Comparison of ENCODE assay signal across 8 cellular contexts in the genomic region with DNA sequence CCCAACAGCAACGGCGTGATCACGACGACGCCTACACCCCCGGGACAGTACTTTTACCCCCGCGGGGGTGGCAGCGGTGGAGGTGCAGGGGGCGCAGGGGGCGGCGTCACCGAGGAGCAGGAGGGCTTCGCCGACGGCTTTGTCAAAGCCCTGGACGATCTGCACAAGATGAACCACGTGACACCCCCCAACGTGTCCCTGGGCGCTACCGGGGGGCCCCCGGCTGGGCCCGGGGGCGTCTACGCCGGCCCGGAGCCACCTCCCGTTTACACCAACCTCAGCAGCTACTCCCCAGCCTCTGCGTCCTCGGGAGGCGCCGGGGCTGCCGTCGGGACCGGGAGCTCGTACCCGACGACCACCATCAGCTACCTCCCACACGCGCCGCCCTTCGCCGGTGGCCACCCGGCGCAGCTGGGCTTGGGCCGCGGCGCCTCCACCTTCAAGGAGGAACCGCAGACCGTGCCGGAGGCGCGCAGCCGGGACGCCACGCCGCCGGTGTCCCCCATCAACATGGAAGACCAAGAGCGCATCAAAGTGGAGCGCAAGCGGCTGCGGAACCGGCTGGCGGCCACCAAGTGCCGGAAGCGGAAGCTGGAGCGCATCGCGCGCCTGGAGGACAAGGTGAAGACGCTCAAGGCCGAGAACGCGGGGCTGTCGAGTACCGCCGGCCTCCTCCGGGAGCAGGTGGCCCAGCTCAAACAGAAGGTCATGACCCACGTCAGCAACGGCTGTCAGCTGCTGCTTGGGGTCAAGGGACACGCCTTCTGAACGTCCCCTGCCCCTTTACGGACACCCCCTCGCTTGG. TPM values are rescaled to one million over a fixed set of nuclear protein-coding genes. Genes with fewer than 3 reads are reported as not detected.
DNase-seq lines count a peak whose midpoint lies in the region; ATAC-seq, FAIRE-seq and TF ChIP-seq lines count a peak whose summit lies in the region.

No MANE protein-coding gene starts in this region.

- CTCF ChIA-PET in HepG2 (lab: Yijun Ruan, JAX; ENCODE audit: low intra/inter-chr PET ratio, low total read pairs), result interaction anchor here (0.7 kb wide), 1 partner anchor 14 kb away, joined by 3 read pairs; no protein-coding TSS in a partner anchor

- in situ Hi-C loops in GM13977 (cut with MboI; ENCODE audit: low pct_unique_long_range_greater_than_20kb, low sequenced_read_pairs, unreplicated experiment), result no loop called here
- in situ Hi-C loops in HepG2 (cut with HindIII; ENCODE audit: extremely low pct_ligation_motif_present, low pct_unique_long_range_greater_than_20kb), result no loop called here

- H3K27ac ChIP-seq in cingulate gyrus (ENCODE audit: low read depth, low read length), result peak overlapping the region; percentile 96
- peak overlapping the region; percentile 81 for H3K27ac ChIP-seq in HepG2 (ENCODE audit: extremely low read length, insufficient read depth, low read length)

- peak overlapping the region; percentile 99 for H3K4me2 ChIP-seq in HepG2 (ENCODE audit: low read depth, low read length)

- no peaks in the 10 kb centered on the region for H3K9me3 ChIP-seq in HepG2 (ENCODE audit: low read length)

- H3K27me3 ChIP-seq in HepG2 (ENCODE audit: control insufficient read depth in 1 of 2, insufficient read depth in 2 of 2, low read length in 2 of 2), result no peaks in the 10 kb centered on the region

- no TSS peak for BruUV-seq in HepG2 (replicated peaks; lab: Mats Ljungman, UMichigan)

- peaks cover 54% of the 10 kb centered on the region for H3K4me1 ChIP-seq in HepG2 (ENCODE audit: insufficient read depth, low read length)

- TF ChIP-seq CTCF in GM13977 (IDR thresholded peaks at IDR 0.05; ENCODE audit: extremely low read depth, insufficient read depth, missing control alignments) (no peak), HepG2 (CRISPR knock-in tag; IDR thresholded peaks at IDR 0.05) (no peak)

- peak overlapping the region; percentile 77 to 87 (median 78) for H3K4me3 ChIP-seq in HepG2 (replicated peaks in 1 of 3; ENCODE audit: insufficient read depth in 1 of 3, low read depth in 2 of 3, low read length in 3 of 3)

- peak; percentile 33 to 51; a peak in 2 of 4 replicates for TF ChIP-seq POLR2A in HepG2 (IDR thresholded peaks at IDR 0.05; ENCODE audit: insufficient read depth in 1 of 2, low read depth in 2 of 2, low read length in 2 of 2)

- 1% methylated on average over 15 of the region's 84 CpGs for WGBS in HepG2 (ENCODE audit: low lambda C conversion rate)

- no peak for FAIRE-seq in HepG2 (lab: Jason Lieb, UNC)

- no peak overlapping the region for H2AFZ ChIP-seq in HepG2 (ENCODE audit: low read length)

- H4K20me1 ChIP-seq in HepG2 (ENCODE audit: insufficient read depth, low read length), result no peaks in the 10 kb centered on the region

- H3K9ac ChIP-seq in HepG2 (ENCODE audit: insufficient read depth, low read depth, low read length), result peak overlapping the region; percentile 89

- intact Hi-C loops in HepG2 (cut with micrococcal nuclease; ENCODE audit: unreplicated experiment), result no loop called here

- DNase-seq in GM13977 (ENCODE audit: low spot score) (peak; percentile 69), NCI-H2107 (lab: John Stamatoyannopoulos, UW) (peak; percentile 54), HepG2 (ENCODE audit: low spot score) (peak; percentile 46), NCI-H187 treated with DMSO at 0.1 percent for 48 hours (lab: John Stamatoyannopoulos, UW) (no peak)
- peak; percentile 78 for DNase-seq in activated CD4-positive, CD25-positive, alpha-beta regulatory T cell treated with anti-CD3 and anti-CD28 coated beads, Interleukin-2, amount 50 U/mL, for 72 hours
- DNase-seq in stimulated activated CD4-positive, alpha-beta T cell treated with anti-CD3 and anti-CD28 coated beads, TNF-alpha, amount 100 ng/mL, for 1 hour (ENCODE audit: low read depth in 3 of 3, low spot score in 1 of 3), result peak in 2 of 3 donors; percentile 51 to 61

- POLR2A ChIA-PET in HepG2 (lab: Yijun Ruan, JAX), result interaction anchor here (0.8 to 3.9 kb wide), 15 partner anchors 9 to 123 kb away, joined by 3 to 124 read pairs (median 14); partner anchors contain the start of genes DHPS, GCDH, GET3 and HOOK2

- ATAC-seq in HepG2 (no peak; the same call in 2 of the 3 replicates), HG03280 (IDR thresholded peaks at IDR 0.05; ENCODE audit: unreplicated experiment) (no peak)

- TF ChIP-seq EP300 in HepG2 (IDR thresholded peaks at IDR 0.05; ENCODE audit: low read depth in 2 of 2, low read length in 2 of 2), result no peak
- TF ChIP-seq EP300 in HepG2 (CRISPR knock-in tag; IDR thresholded peaks at IDR 0.05; ENCODE audit: borderline replicate concordance), result no peak

- no peak for TF ChIP-seq RAD21 in HepG2 (CRISPR knock-in tag; IDR thresholded peaks at IDR 0.05)

- H3K36me3 ChIP-seq in HepG2 (replicated peaks in 1 of 2; ENCODE audit: control insufficient read depth in 1 of 2, insufficient read depth in 2 of 2, low read length in 2 of 2), result 0 out of 5 replicates have a peak, but pooled peaks cover 0 to 1% of the 10 kb centered on the region in 2 experiments

- peaks cover 8% of the 10 kb centered on the region for H3K79me2 ChIP-seq in HepG2 (ENCODE audit: insufficient read depth, low read length)

RNA-seq across cellular contexts. Expression of gene JUNB, which starts 1.0 kb away (rescaled TPM):
- 4.9 and 7.7 TPM in 2 replicates for total RNA-seq in HepG2 (2016; rRNA removed; fragmentation: Illumina TruSeq; extraction: Trizol)
- total RNA-seq in HepG2 (2016; cell fraction: cytosol; rRNA removed; fragmentation: Illumina TruSeq; extraction: Trizol; ENCODE audit: low read depth), result 3.3 and 3.8 TPM in 2 replicates
- total RNA-seq in HepG2 (2016; cell fraction: insoluble cytoplasmic fraction; rRNA removed; fragmentation: Illumina TruSeq; extraction: Trizol), result 3.8 and 7.5 TPM in 2 replicates
- total RNA-seq in HepG2 (2016; cell fraction: membrane; rRNA removed; fragmentation: Illumina TruSeq; extraction: Trizol), result 6.6 TPM in 2 replicates
- total RNA-seq in HepG2 (2016; cell fraction: nucleus; rRNA removed; fragmentation: Illumina TruSeq; extraction: Trizol), result 7.2 and 8.6 TPM in 2 replicates
- 8.2 and 15.9 TPM in 2 replicates for polyA plus RNA-seq in HepG2 (2011; rRNA removed)
- polyA plus RNA-seq in HepG2 (2011; cell fraction: cytosol; rRNA removed), result 10.9 and 15.9 TPM in 2 replicates
- polyA plus RNA-seq in HepG2 (2011; cell fraction: nucleus; rRNA removed), result 19.5 and 30.3 TPM in 2 replicates
- polyA plus RNA-seq in HepG2 (2012), result 2.5 and 5.8 TPM in 2 replicates
- 2.6 and 2.8 TPM in 2 replicates for polyA plus RNA-seq in HepG2 (2016; cell fraction: cytosol; fragmentation: Illumina TruSeq; extraction: Trizol; ENCODE audit: low read depth)
- 5.6 and 7.1 TPM in 2 replicates for polyA plus RNA-seq in HepG2 (2016; cell fraction: insoluble cytoplasmic fraction; fragmentation: Illumina TruSeq; extraction: Trizol; ENCODE audit: low read depth)
- 3.6 and 3.7 TPM in 2 replicates for polyA plus RNA-seq in HepG2 (2016; cell fraction: membrane; fragmentation: Illumina TruSeq; extraction: Trizol; ENCODE audit: low read depth)
- polyA plus RNA-seq in HepG2 (2016; cell fraction: nucleus; fragmentation: Illumina TruSeq; extraction: Trizol; ENCODE audit: insufficient read depth, low read depth), result 15.5 and 16.4 TPM in 2 replicates
- polyA minus RNA-seq in HepG2 (2011; rRNA and poly(A)+ RNA removed; ENCODE audit: low replicate concordance), result 17.5 and 34.8 TPM in 2 replicates
- polyA minus RNA-seq in HepG2 (2011; cell fraction: cytosol; rRNA and poly(A)+ RNA removed), result 14.3 and 14.8 TPM in 2 replicates
- polyA minus RNA-seq in HepG2 (2011; cell fraction: nucleus; rRNA and poly(A)+ RNA removed), result 7.0 and 8.7 TPM in 2 replicates

RNA-seq across cellular contexts. Expression of gene PRDX2, which starts 9.3 kb away (rescaled TPM):
- total RNA-seq in HepG2 (2016; rRNA removed; fragmentation: Illumina TruSeq; extraction: Trizol), result 381 and 425 TPM in 2 replicates
- 76.3 and 78.7 TPM in 2 replicates for total RNA-seq in HepG2 (2016; cell fraction: cytosol; rRNA removed; fragmentation: Illumina TruSeq; extraction: Trizol; ENCODE audit: low read depth)
- 372 and 392 TPM in 2 replicates for total RNA-seq in HepG2 (2016; cell fraction: insoluble cytoplasmic fraction; rRNA removed; fragmentation: Illumina TruSeq; extraction: Trizol)
- total RNA-seq in HepG2 (2016; cell fraction: membrane; rRNA removed; fragmentation: Illumina TruSeq; extraction: Trizol), result 80.0 and 92.1 TPM in 2 replicates
- 155 and 156 TPM in 2 replicates for total RNA-seq in HepG2 (2016; cell fraction: nucleus; rRNA removed; fragmentation: Illumina TruSeq; extraction: Trizol)
- 218 and 238 TPM in 2 replicates for polyA plus RNA-seq in HepG2 (2011; rRNA removed)
- 353 and 456 TPM in 2 replicates for polyA plus RNA-seq in HepG2 (2011; cell fraction: cytosol; rRNA removed)
- polyA plus RNA-seq in HepG2 (2011; cell fraction: nucleus; rRNA removed), result 218 and 223 TPM in 2 replicates
- polyA plus RNA-seq in HepG2 (2012), result 295 and 301 TPM in 2 replicates
- polyA plus RNA-seq in HepG2 (2016; cell fraction: cytosol; fragmentation: Illumina TruSeq; extraction: Trizol; ENCODE audit: low read depth), result 101 and 108 TPM in 2 replicates
- 447 and 526 TPM in 2 replicates for polyA plus RNA-seq in HepG2 (2016; cell fraction: insoluble cytoplasmic fraction; fragmentation: Illumina TruSeq; extraction: Trizol; ENCODE audit: low read depth)
- polyA plus RNA-seq in HepG2 (2016; cell fraction: membrane; fragmentation: Illumina TruSeq; extraction: Trizol; ENCODE audit: low read depth), result 92.7 and 94.2 TPM in 2 replicates
- 277 and 282 TPM in 2 replicates for polyA plus RNA-seq in HepG2 (2016; cell fraction: nucleus; fragmentation: Illumina TruSeq; extraction: Trizol; ENCODE audit: insufficient read depth, low read depth)
- 319 and 512 TPM in 2 replicates for polyA minus RNA-seq in HepG2 (2011; rRNA and poly(A)+ RNA removed; ENCODE audit: low replicate concordance)
- polyA minus RNA-seq in HepG2 (2011; cell fraction: cytosol; rRNA and poly(A)+ RNA removed), result 147 and 189 TPM in 2 replicates
- polyA minus RNA-seq in HepG2 (2011; cell fraction: nucleus; rRNA and poly(A)+ RNA removed), result 44.4 and 48.2 TPM in 2 replicates

RNA-seq across cellular contexts. Expression of gene THSD8, which starts 9.6 kb away (rescaled TPM):
- 14.9 and 23.5 TPM in 2 replicates for total RNA-seq in HepG2 (2016; rRNA removed; fragmentation: Illumina TruSeq; extraction: Trizol)
- not detected in 2 replicates for total RNA-seq in HepG2 (2016; cell fraction: cytosol; rRNA removed; fragmentation: Illumina TruSeq; extraction: Trizol; ENCODE audit: low read depth)
- total RNA-seq in HepG2 (2016; cell fraction: insoluble cytoplasmic fraction; rRNA removed; fragmentation: Illumina TruSeq; extraction: Trizol), result 11.9 and 20.6 TPM in 2 replicates
- total RNA-seq in HepG2 (2016; cell fraction: membrane; rRNA removed; fragmentation: Illumina TruSeq; extraction: Trizol), result 2.6 and 4.1 TPM in 2 replicates
- total RNA-seq in HepG2 (2016; cell fraction: nucleus; rRNA removed; fragmentation: Illumina TruSeq; extraction: Trizol), result 1.9 and 3.1 TPM in 2 replicates
- polyA plus RNA-seq in HepG2 (2011; rRNA removed), result 4.8 and 5.2 TPM in 2 replicates
- 1.3 TPM in 1 of 2 replicates, not detected in the other for polyA plus RNA-seq in HepG2 (2011; cell fraction: cytosol; rRNA removed)
- polyA plus RNA-seq in HepG2 (2011; cell fraction: nucleus; rRNA removed), result not detected in 2 replicates
- 2.7 and 6.2 TPM in 2 replicates for polyA plus RNA-seq in HepG2 (2012)
- polyA plus RNA-seq in HepG2 (2016; cell fraction: cytosol; fragmentation: Illumina TruSeq; extraction: Trizol; ENCODE audit: low read depth), result 2.4 and 2.9 TPM in 2 replicates
- 29.9 and 31.8 TPM in 2 replicates for polyA plus RNA-seq in HepG2 (2016; cell fraction: insoluble cytoplasmic fraction; fragmentation: Illumina TruSeq; extraction: Trizol; ENCODE audit: low read depth)
- polyA plus RNA-seq in HepG2 (2016; cell fraction: membrane; fragmentation: Illumina TruSeq; extraction: Trizol; ENCODE audit: low read depth), result 4.8 and 5.8 TPM in 2 replicates
- polyA plus RNA-seq in HepG2 (2016; cell fraction: nucleus; fragmentation: Illumina TruSeq; extraction: Trizol; ENCODE audit: insufficient read depth, low read depth), result 4.4 and 8.0 TPM in 2 replicates
- 1.1 and 55.0 TPM in 2 replicates for polyA minus RNA-seq in HepG2 (2011; rRNA and poly(A)+ RNA removed; ENCODE audit: low replicate concordance)
- not detected in 2 replicates for polyA minus RNA-seq in HepG2 (2011; cell fraction: cytosol; rRNA and poly(A)+ RNA removed)
- not detected in 2 replicates for polyA minus RNA-seq in HepG2 (2011; cell fraction: nucleus; rRNA and poly(A)+ RNA removed)

RNA-seq across cellular contexts. Expression of gene RNASEH2A, which starts 14.1 kb away (rescaled TPM):
- total RNA-seq in HepG2 (2016; rRNA removed; fragmentation: Illumina TruSeq; extraction: Trizol), result 35.8 and 44.0 TPM in 2 replicates
- 9.6 and 10.1 TPM in 2 replicates for total RNA-seq in HepG2 (2016; cell fraction: cytosol; rRNA removed; fragmentation: Illumina TruSeq; extraction: Trizol; ENCODE audit: low read depth)
- 42.1 and 45.3 TPM in 2 replicates for total RNA-seq in HepG2 (2016; cell fraction: insoluble cytoplasmic fraction; rRNA removed; fragmentation: Illumina TruSeq; extraction: Trizol)
- total RNA-seq in HepG2 (2016; cell fraction: membrane; rRNA removed; fragmentation: Illumina TruSeq; extraction: Trizol), result 6.9 and 12.1 TPM in 2 replicates
- 16.9 and 20.6 TPM in 2 replicates for total RNA-seq in HepG2 (2016; cell fraction: nucleus; rRNA removed; fragmentation: Illumina TruSeq; extraction: Trizol)
- 18.4 and 25.1 TPM in 2 replicates for polyA plus RNA-seq in HepG2 (2011; rRNA removed)
- polyA plus RNA-seq in HepG2 (2011; cell fraction: cytosol; rRNA removed), result 29.0 and 49.3 TPM in 2 replicates
- 16.5 and 17.7 TPM in 2 replicates for polyA plus RNA-seq in HepG2 (2011; cell fraction: nucleus; rRNA removed)
- 14.7 and 18.3 TPM in 2 replicates for polyA plus RNA-seq in HepG2 (2012)
- 11.8 and 12.6 TPM in 2 replicates for polyA plus RNA-seq in HepG2 (2016; cell fraction: cytosol; fragmentation: Illumina TruSeq; extraction: Trizol; ENCODE audit: low read depth)
- 51.0 and 52.7 TPM in 2 replicates for polyA plus RNA-seq in HepG2 (2016; cell fraction: insoluble cytoplasmic fraction; fragmentation: Illumina TruSeq; extraction: Trizol; ENCODE audit: low read depth)
- 9.0 and 9.3 TPM in 2 replicates for polyA plus RNA-seq in HepG2 (2016; cell fraction: membrane; fragmentation: Illumina TruSeq; extraction: Trizol; ENCODE audit: low read depth)
- 31.7 and 33.2 TPM in 2 replicates for polyA plus RNA-seq in HepG2 (2016; cell fraction: nucleus; fragmentation: Illumina TruSeq; extraction: Trizol; ENCODE audit: insufficient read depth, low read depth)
- polyA minus RNA-seq in HepG2 (2011; rRNA and poly(A)+ RNA removed; ENCODE audit: low replicate concordance), result 44.4 and 185 TPM in 2 replicates
- polyA minus RNA-seq in HepG2 (2011; cell fraction: cytosol; rRNA and poly(A)+ RNA removed), result 18.6 and 30.1 TPM in 2 replicates
- polyA minus RNA-seq in HepG2 (2011; cell fraction: nucleus; rRNA and poly(A)+ RNA removed), result 8.7 and 11.3 TPM in 2 replicates

RNA-seq across cellular contexts. Expression of gene HOOK2, which starts 16.9 kb away (rescaled TPM):
- 7.3 and 12.9 TPM in 2 replicates for total RNA-seq in HepG2 (2016; rRNA removed; fragmentation: Illumina TruSeq; extraction: Trizol)
- 3.3 and 3.6 TPM in 2 replicates for total RNA-seq in HepG2 (2016; cell fraction: cytosol; rRNA removed; fragmentation: Illumina TruSeq; extraction: Trizol; ENCODE audit: low read depth)
- 6.4 and 13.9 TPM in 2 replicates for total RNA-seq in HepG2 (2016; cell fraction: insoluble cytoplasmic fraction; rRNA removed; fragmentation: Illumina TruSeq; extraction: Trizol)
- 2.8 and 3.5 TPM in 2 replicates for total RNA-seq in HepG2 (2016; cell fraction: membrane; rRNA removed; fragmentation: Illumina TruSeq; extraction: Trizol)
- total RNA-seq in HepG2 (2016; cell fraction: nucleus; rRNA removed; fragmentation: Illumina TruSeq; extraction: Trizol), result 11.6 and 14.2 TPM in 2 replicates
- 9.2 and 11.1 TPM in 2 replicates for polyA plus RNA-seq in HepG2 (2011; rRNA removed)
- polyA plus RNA-seq in HepG2 (2011; cell fraction: cytosol; rRNA removed), result 4.3 and 4.7 TPM in 2 replicates
- 77.7 and 77.9 TPM in 2 replicates for polyA plus RNA-seq in HepG2 (2011; cell fraction: nucleus; rRNA removed)
- polyA plus RNA-seq in HepG2 (2012), result 15.8 and 16.0 TPM in 2 replicates
- 0.83 and 0.93 TPM in 2 replicates for polyA plus RNA-seq in HepG2 (2016; cell fraction: cytosol; fragmentation: Illumina TruSeq; extraction: Trizol; ENCODE audit: low read depth)
- 5.4 and 6.8 TPM in 2 replicates for polyA plus RNA-seq in HepG2 (2016; cell fraction: insoluble cytoplasmic fraction; fragmentation: Illumina TruSeq; extraction: Trizol; ENCODE audit: low read depth)
- 1.6 and 1.7 TPM in 2 replicates for polyA plus RNA-seq in HepG2 (2016; cell fraction: membrane; fragmentation: Illumina TruSeq; extraction: Trizol; ENCODE audit: low read depth)
- polyA plus RNA-seq in HepG2 (2016; cell fraction: nucleus; fragmentation: Illumina TruSeq; extraction: Trizol; ENCODE audit: insufficient read depth, low read depth), result 55.0 and 69.3 TPM in 2 replicates
- 6.5 and 15.0 TPM in 2 replicates for polyA minus RNA-seq in HepG2 (2011; rRNA and poly(A)+ RNA removed; ENCODE audit: low replicate concordance)
- polyA minus RNA-seq in HepG2 (2011; cell fraction: cytosol; rRNA and poly(A)+ RNA removed), result 3.4 and 5.3 TPM in 2 replicates
- 13.1 and 15.0 TPM in 2 replicates for polyA minus RNA-seq in HepG2 (2011; cell fraction: nucleus; rRNA and poly(A)+ RNA removed)
